21 cellular contexts compared by ENCODE assay signal in the genomic region with DNA sequence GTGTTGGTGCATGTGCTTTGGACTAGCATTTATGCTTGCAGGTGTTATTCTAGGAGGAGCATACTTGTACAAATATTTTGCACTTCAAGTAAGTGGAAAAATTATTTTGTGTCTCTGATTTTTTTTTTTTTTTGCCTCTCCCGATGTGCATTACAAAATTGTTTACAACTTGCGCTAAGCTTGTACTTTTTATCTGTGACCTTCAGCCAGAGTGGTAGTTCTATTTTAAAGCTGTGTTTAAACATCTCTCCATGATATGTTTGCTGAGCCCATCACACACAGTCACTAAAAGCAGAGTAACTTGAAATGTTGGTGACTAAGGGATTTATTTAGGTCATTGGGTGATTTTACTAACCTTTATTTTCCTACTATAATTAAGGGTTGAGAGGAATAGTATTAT. TPM values are rescaled to one million over a fixed set of nuclear protein-coding genes. Genes with fewer than 3 reads are reported as not detected.
DNase-seq lines count a peak whose midpoint lies in the region; ATAC-seq, FAIRE-seq and TF ChIP-seq lines count a peak whose summit lies in the region.
"Had no signal": no experiment of that assay in that cellular context is flagged by ENCODE, and none has a peak within 500 bp of the region (broad histone marks: within the 10 kb centered on the region; RNA-seq: fewer than 3 reads in every experiment).

No MANE protein-coding gene starts in this region.

- H4K20me1 ChIP-seq in GM12878 (ENCODE audit: control insufficient read depth, insufficient read depth): no peaks in the 10 kb centered on the region

- intact Hi-C loops in activated CD8-positive, alpha-beta T cell treated with anti-CD3 and anti-CD28 coated beads for 36 hours (cut with micrococcal nuclease): no loop called here
- intact Hi-C loops in CD8-positive, alpha-beta T cell (cut with DNase I, micrococcal nuclease): no loop called here
- intact Hi-C loops in GM12878 (cut with micrococcal nuclease; ENCODE audit: unreplicated experiment): no loop called here
- intact Hi-C loops in naive thymus-derived CD4-positive, alpha-beta T cell (cut with micrococcal nuclease): no loop called here

- BruUV-seq in GM12878 (replicated peaks; lab: Mats Ljungman, UMichigan): no TSS peak

- H3K4me3 ChIP-seq in CD8-positive, alpha-beta T cell (ENCODE audit: low read depth, low read length): no peak overlapping the region
- no peak overlapping the region for H3K4me3 ChIP-seq in GM12878
- H3K4me3 ChIP-seq in naive thymus-derived CD4-positive, alpha-beta T cell (ENCODE audit: low read length): no peak overlapping the region
- H3K4me3 ChIP-seq: ascending aorta, K562, lung had no signal

- no peaks in the 10 kb centered on the region for H3K9me3 Mint-ChIP-seq in activated CD8-positive, alpha-beta T cell treated with anti-CD3 and anti-CD28 coated beads for 36 hours
- H3K9me3 Mint-ChIP-seq in activated CD8-positive, alpha-beta T cell treated with anti-CD3 and anti-CD28 coated beads, Interleukin-2, amount 10 ng/mL, durations not matched to agents 7 days and 5 days (ENCODE audit: insufficient read depth): no peaks in the 10 kb centered on the region
- H3K9me3 Mint-ChIP-seq in CD8-positive, alpha-beta T cell: no peaks in the 10 kb centered on the region
- H3K9me3 Mint-ChIP-seq in naive thymus-derived CD4-positive, alpha-beta T cell: no peaks in the 10 kb centered on the region
- H3K9me3 Mint-ChIP-seq: T-helper 2 cell treated with Interferon-gamma antibody and Interleukin-4, amounts not matched to agents 5 μg/mL and 100 μg/mL, for 36 hours had no signal

- no peaks in the 10 kb centered on the region for H3K27me3 ChIP-seq in CD8-positive, alpha-beta T cell (ENCODE audit: insufficient read depth, low read length)
- H3K27me3 ChIP-seq in GM12878 (replicated peaks in 1 of 2; ENCODE audit: control insufficient read depth in 2 of 2, insufficient read depth in 2 of 2, low read length in 1 of 2): no peaks in the 10 kb centered on the region
- H3K27me3 ChIP-seq in naive thymus-derived CD4-positive, alpha-beta T cell (ENCODE audit: control insufficient read depth in 2 of 2, insufficient read depth in 2 of 2, low read length in 2 of 2): no peaks in the 10 kb centered on the region
- H3K27me3 ChIP-seq: ascending aorta had no signal

- peaks cover 39% of the 10 kb centered on the region for H3K36me3 Mint-ChIP-seq in activated CD8-positive, alpha-beta T cell treated with anti-CD3 and anti-CD28 coated beads for 36 hours (ENCODE audit: low read depth)
- H3K36me3 Mint-ChIP-seq in activated CD8-positive, alpha-beta T cell treated with anti-CD3 and anti-CD28 coated beads, Interleukin-2, amount 10 ng/mL, durations not matched to agents 7 days and 5 days (ENCODE audit: low read depth): peaks cover 63% of the 10 kb centered on the region
- H3K36me3 Mint-ChIP-seq in CD8-positive, alpha-beta T cell: peaks cover 76% of the 10 kb centered on the region
- H3K36me3 Mint-ChIP-seq in naive thymus-derived CD4-positive, alpha-beta T cell: peaks cover 3 to 58% (median 30%) of the 10 kb centered on the region in 5 donors

- peak overlapping the region; percentile 6 for H3K27ac Mint-ChIP-seq in activated CD8-positive, alpha-beta T cell treated with anti-CD3 and anti-CD28 coated beads for 36 hours
- H3K27ac Mint-ChIP-seq in activated CD8-positive, alpha-beta T cell treated with anti-CD3 and anti-CD28 coated beads, Interleukin-2, amount 10 ng/mL, durations not matched to agents 7 days and 5 days: no peak overlapping the region
- H3K27ac Mint-ChIP-seq in CD8-positive, alpha-beta T cell: peak overlapping the region; percentile 81
- H3K27ac Mint-ChIP-seq in naive thymus-derived CD4-positive, alpha-beta T cell: peak overlapping the region in 7 of 9 donors; percentile 2 to 84 (median 21)
- H3K27ac Mint-ChIP-seq: T-helper 2 cell treated with Interferon-gamma antibody and Interleukin-4, amounts not matched to agents 5 μg/mL and 100 μg/mL, for 36 hours had no signal

- H3K4me3 Mint-ChIP-seq in activated CD8-positive, alpha-beta T cell treated with anti-CD3 and anti-CD28 coated beads for 36 hours: no peak overlapping the region
- no peak overlapping the region for H3K4me3 Mint-ChIP-seq in activated CD8-positive, alpha-beta T cell treated with anti-CD3 and anti-CD28 coated beads, Interleukin-2, amount 10 ng/mL, durations not matched to agents 7 days and 5 days
- no peak overlapping the region for H3K4me3 Mint-ChIP-seq in CD8-positive, alpha-beta T cell
- peak overlapping the region in 3 of 10 donors; percentile 3 to 36 (median 14) for H3K4me3 Mint-ChIP-seq in naive thymus-derived CD4-positive, alpha-beta T cell
- H3K4me3 Mint-ChIP-seq: T-helper 2 cell treated with Interferon-gamma antibody and Interleukin-4, amounts not matched to agents 5 μg/mL and 100 μg/mL, for 36 hours had no signal

- no peak for TF ChIP-seq RAD21 in GM12878 (IDR thresholded peaks at IDR 0.05; ENCODE audit: insufficient read depth, low read depth, low read length)

- H3K4me2 ChIP-seq in GM12878 (ENCODE audit: control insufficient read depth, insufficient read depth): no peak overlapping the region

- RAD21 ChIA-PET in GM12878 (lab: Charles Lee; ENCODE audit: unreplicated experiment): no interaction called here

- H3K4me1 ChIP-seq in CD8-positive, alpha-beta T cell (ENCODE audit: insufficient read depth, low read length): peaks cover 50% of the 10 kb centered on the region
- no peaks in the 10 kb centered on the region for H3K4me1 ChIP-seq in GM12878 (ENCODE audit: control insufficient read depth, insufficient read depth, low read length)
- H3K4me1 ChIP-seq in naive thymus-derived CD4-positive, alpha-beta T cell (ENCODE audit: control insufficient read depth in 2 of 2, insufficient read depth in 2 of 2, low read length in 2 of 2): peaks cover 4 to 39% of the 10 kb centered on the region in 2 donors

- POLR2A ChIA-PET in activated CD8-positive, alpha-beta T cell treated with anti-CD3 and anti-CD28 coated beads for 36 hours (lab: Charles Lee): interaction anchor here (1.6 kb wide), 1 partner anchor 10 kb away, joined by 3 read pairs; no protein-coding TSS in a partner anchor
- POLR2A ChIA-PET in activated CD8-positive, alpha-beta T cell treated with anti-CD3 and anti-CD28 coated beads, Interleukin-2, amount 10 ng/mL, durations not matched to agents 7 days and 5 days (lab: Charles Lee): no interaction called here
- POLR2A ChIA-PET in CD8-positive, alpha-beta T cell (lab: Charles Lee): no interaction called here
- POLR2A ChIA-PET in GM12878 (lab: Charles Lee): interaction anchor here (0.7 kb wide), 1 partner anchor 218 kb away, joined by 3 read pairs; no protein-coding TSS in a partner anchor
- POLR2A ChIA-PET in naive thymus-derived CD4-positive, alpha-beta T cell (lab: Charles Lee): interaction anchor here (0.7 kb wide), 1 partner anchor 22 kb away, joined by 3 read pairs; no protein-coding TSS in a partner anchor

- H3K4me1 Mint-ChIP-seq in activated CD8-positive, alpha-beta T cell treated with anti-CD3 and anti-CD28 coated beads for 36 hours (ENCODE audit: low read depth): peaks cover 63% of the 10 kb centered on the region
- peaks cover 10% of the 10 kb centered on the region for H3K4me1 Mint-ChIP-seq in activated CD8-positive, alpha-beta T cell treated with anti-CD3 and anti-CD28 coated beads, Interleukin-2, amount 10 ng/mL, durations not matched to agents 7 days and 5 days (ENCODE audit: low read depth)
- peaks cover 78% of the 10 kb centered on the region for H3K4me1 Mint-ChIP-seq in CD8-positive, alpha-beta T cell (ENCODE audit: low read depth)
- peaks cover 7 to 89% (median 76%) of the 10 kb centered on the region in 7 donors for H3K4me1 Mint-ChIP-seq in naive thymus-derived CD4-positive, alpha-beta T cell

- no peak for TF ChIP-seq CTCF in activated CD8-positive, alpha-beta T cell treated with anti-CD3 and anti-CD28 coated beads for 36 hours (IDR thresholded peaks at IDR 0.05)
- no peak for TF ChIP-seq CTCF in CD8-positive, alpha-beta T cell (IDR thresholded peaks at IDR 0.05)
- no peak for TF ChIP-seq CTCF in GM12878 (IDR thresholded peaks at IDR 0.05 in 2 of 3, conservative IDR thresholded peaks at IDR 0.05 in 1 of 3; ENCODE audit: control insufficient read depth in 2 of 3, extremely low read depth in 1 of 3, insufficient read depth in 1 of 3, low read depth in 3 of 3, low read length in 3 of 3)

- no peak for DNase-seq in activated CD8-positive, alpha-beta T cell treated with anti-CD3 and anti-CD28 coated beads for 36 hours
- DNase-seq in activated CD8-positive, alpha-beta T cell treated with anti-CD3 and anti-CD28 coated beads, Interleukin-2, amount 10 ng/mL, durations not matched to agents 7 days and 5 days: no peak
- DNase-seq in CD8-positive, alpha-beta T cell: no peak
- DNase-seq in GM12878 (ENCODE audit: low read depth, low spot score) (no peak), GM12891 (ENCODE audit: insufficient read length, low spot score) (no peak), DMS153 (lab: John Stamatoyannopoulos, UW) (no peak)
- DNase-seq in naive thymus-derived CD4-positive, alpha-beta T cell: no peak
- DNase-seq: activated CD4-positive, alpha-beta T cell treated with anti-CD3 and anti-CD28 coated beads, Interleukin-2, amount 50 U/mL, for 4 hours; activated naive CD4-positive, alpha-beta T cell treated with Interleukin-2 at 50 U/mL for 16 hours; foreskin fibroblast; HCEC 1CT; NCI-H187; NCI-H526; nucleus accumbens; substantia nigra had no signal

- FAIRE-seq in GM12878 (lab: Jason Lieb, UNC): peak; percentile 44
- no peak for FAIRE-seq in GM12891 (lab: Jason Lieb, UNC)
- FAIRE-seq: K562 had no signal

- no peak overlapping the region for H3K9ac ChIP-seq in GM12878 (ENCODE audit: control insufficient read depth, insufficient read depth, low read length)

- H2AFZ ChIP-seq in GM12878 (ENCODE audit: control insufficient read depth, low read depth, low read length): no peak overlapping the region

- 75% methylated on average over 2 of the region's 2 CpGs for WGBS in GM12878 (ENCODE audit: insufficient coverage, insufficient replicate concordance, low lambda C conversion rate, missing lambda C conversion rate)

- TF ChIP-seq POLR2A in GM12878 (IDR thresholded peaks at IDR 0.05; ENCODE audit: low read depth, low read length): no peak
- no peak for TF ChIP-seq POLR2A in GM12891 (IDR thresholded peaks at IDR 0.05; ENCODE audit: low read depth, low read length)

- no peak overlapping the region for H3K27ac ChIP-seq in CD8-positive, alpha-beta T cell (ENCODE audit: low read depth, low read length)
- no peak overlapping the region for H3K27ac ChIP-seq in GM12878 (ENCODE audit: control insufficient read depth, insufficient read depth)
- H3K27ac ChIP-seq in naive thymus-derived CD4-positive, alpha-beta T cell (ENCODE audit: low read depth, low read length): no peak overlapping the region
- H3K27ac ChIP-seq: ascending aorta, VCaP had no signal

- no peaks in the 10 kb centered on the region for H3K9me3 ChIP-seq in CD8-positive, alpha-beta T cell (ENCODE audit: low read length)
- no peaks in the 10 kb centered on the region for H3K9me3 ChIP-seq in GM12878 (replicated peaks; ENCODE audit: control insufficient read depth, insufficient read depth, low read length)
- no peaks in the 10 kb centered on the region for H3K9me3 ChIP-seq in naive thymus-derived CD4-positive, alpha-beta T cell (ENCODE audit: control insufficient read depth in 2 of 3, low read length in 3 of 3)
- H3K9me3 ChIP-seq: ascending aorta had no signal

- CTCF ChIA-PET in activated CD8-positive, alpha-beta T cell treated with anti-CD3 and anti-CD28 coated beads for 36 hours (lab: Charles Lee): interaction anchor here (0.6 to 1.5 kb wide), 5 partner anchors 11 to 216 kb away, joined by 3 to 5 read pairs (median 3); a partner anchor contains a TSS
- CTCF ChIA-PET in activated CD8-positive, alpha-beta T cell treated with anti-CD3 and anti-CD28 coated beads, Interleukin-2, amount 10 ng/mL, durations not matched to agents 7 days and 5 days (lab: Charles Lee): no interaction called here
- CTCF ChIA-PET in CD8-positive, alpha-beta T cell (lab: Charles Lee): interaction anchor here (1.0 kb wide), 1 partner anchor 126 kb away, joined by 3 read pairs; no protein-coding TSS in a partner anchor
- CTCF ChIA-PET in GM12878 (lab: Yijun Ruan, JAX): no interaction called here
- CTCF ChIA-PET in naive thymus-derived CD4-positive, alpha-beta T cell (lab: Charles Lee): interaction anchor here (1.0 kb wide), 1 partner anchor 126 kb away, joined by 4 read pairs; no protein-coding TSS in a partner anchor

- H3K79me2 ChIP-seq in GM12878 (ENCODE audit: control insufficient read depth, insufficient read depth, low read length): no peaks in the 10 kb centered on the region

- in situ Hi-C loops in GM12878 (cut with MboI): no loop called here

- H3K27me3 Mint-ChIP-seq in activated CD8-positive, alpha-beta T cell treated with anti-CD3 and anti-CD28 coated beads for 36 hours: no peaks in the 10 kb centered on the region
- no peaks in the 10 kb centered on the region for H3K27me3 Mint-ChIP-seq in activated CD8-positive, alpha-beta T cell treated with anti-CD3 and anti-CD28 coated beads, Interleukin-2, amount 10 ng/mL, durations not matched to agents 7 days and 5 days (ENCODE audit: low read depth)
- H3K27me3 Mint-ChIP-seq in CD8-positive, alpha-beta T cell (ENCODE audit: low read depth): no peaks in the 10 kb centered on the region
- H3K27me3 Mint-ChIP-seq in naive thymus-derived CD4-positive, alpha-beta T cell: no peaks in the 10 kb centered on the region

- SMC1A ChIA-PET in GM12878 (lab: Charles Lee; ENCODE audit: uncharacterized antibody, unreplicated experiment): no interaction called here

- no peak for ATAC-seq in activated CD8-positive, alpha-beta T cell treated with anti-CD3 and anti-CD28 coated beads for 36 hours
- no peak for ATAC-seq in activated CD8-positive, alpha-beta T cell treated with anti-CD3 and anti-CD28 coated beads, Interleukin-2, amount 10 ng/mL, durations not matched to agents 7 days and 5 days
- no peak for ATAC-seq in CD8-positive, alpha-beta T cell
- ATAC-seq in GM12878: no peak
- no peak for ATAC-seq in naive thymus-derived CD4-positive, alpha-beta T cell
- ATAC-seq in GM21529 (IDR thresholded peaks at IDR 0.05; ENCODE audit: unreplicated experiment): no peak
- ATAC-seq: K562 had no signal

- TF ChIP-seq EP300 in GM12878 (IDR thresholded peaks at IDR 0.05; ENCODE audit: borderline replicate concordance in 1 of 2, control insufficient read depth in 1 of 2, low read depth in 2 of 2, low read length in 2 of 2): no peak

- H3K36me3 ChIP-seq in CD8-positive, alpha-beta T cell (ENCODE audit: insufficient read depth, low read length): peaks cover 44% of the 10 kb centered on the region
- no peaks in the 10 kb centered on the region for H3K36me3 ChIP-seq in GM12878 (ENCODE audit: control insufficient read depth in 2 of 2, insufficient read depth in 2 of 2, low read length in 1 of 2)
- peaks cover 23 to 44% (median 27%) of the 10 kb centered on the region in 3 experiments for H3K36me3 ChIP-seq in naive thymus-derived CD4-positive, alpha-beta T cell (ENCODE audit: control insufficient read depth in 2 of 3, insufficient read depth in 3 of 3, low read length in 3 of 3)

RNA-seq across cellular contexts. Expression of a gene that starts 20.8 kb away (rescaled TPM):
- total RNA-seq in activated CD8-positive, alpha-beta T cell treated with anti-CD3 and anti-CD28 coated beads for 36 hours: 10 to 100 TPM; 85.5 to 91.2 TPM
- total RNA-seq in activated CD8-positive, alpha-beta T cell treated with anti-CD3 and anti-CD28 coated beads, Interleukin-2, amount 10 ng/mL, durations not matched to agents 7 days and 5 days: 100 to 1,000 TPM; 243 to 244 TPM
- 100 to 1,000 TPM; 280 to 308 TPM for total RNA-seq in CD8-positive, alpha-beta T cell
- 1.9 and 2.3 TPM in 2 replicates for total RNA-seq in GM12878 (2013; cell fraction: nucleolus; rRNA removed)
- total RNA-seq in GM12878 (2014; rRNA removed) (2.7 and 3.2 TPM in 2 replicates), GM12878 (2014; rRNA removed; fragmentation: Illumina TruSeq; extraction: Trizol) (4.6 and 4.8 TPM in 2 replicates), GM12878 (2021) (6.8 and 7.2 TPM in 2 replicates)
- 9.4 TPM for polyA plus RNA-seq in GM12878 (2011; ENCODE audit: low read depth)
- polyA plus RNA-seq in GM12878 (2011; rRNA removed) (18.1 and 22.6 TPM in 2 replicates), GM12878 (2014; fragmentation: Illumina TruSeq; extraction: Trizol) (6.4 and 10.4 TPM in 2 replicates), GM12878 (2014; fragmentation: Nextera tagmentation; extraction: Ambion mirVana) (1 to 10 TPM; 3.3 to 5.0 TPM), GM12878 (2014; rRNA removed) (2.5 and 4.6 TPM in 2 replicates), GM12878 (2016; fragmentation: Nextera tagmentation; extraction: Ambion mirVana) (1 to 10 TPM; 4.5 to 5.0 TPM)
- polyA plus RNA-seq in GM12878 (2011; cell fraction: cytosol; rRNA removed): 7.1 and 10.4 TPM in 2 replicates
- polyA plus RNA-seq in GM12878 (2011; cell fraction: nucleus; rRNA removed): 4.8 and 6.8 TPM in 2 replicates
- 17.1 and 24.4 TPM in 2 replicates for polyA plus RNA-seq in GM12878 (2012)
- polyA minus RNA-seq in GM12878 (2011; rRNA and poly(A)+ RNA removed): 2.6 and 6.4 TPM in 2 replicates
- 3.3 and 6.5 TPM in 2 replicates for polyA minus RNA-seq in GM12878 (2011; cell fraction: cytosol; rRNA and poly(A)+ RNA removed)
- polyA minus RNA-seq in GM12878 (2011; cell fraction: nucleus; rRNA and poly(A)+ RNA removed): 0.60 and 0.77 TPM in 2 replicates
- total RNA-seq in naive thymus-derived CD4-positive, alpha-beta T cell: 100 to 1,000 TPM; 190 to 733 (median 412) TPM
- polyA plus RNA-seq in naive thymus-derived CD4-positive, alpha-beta T cell: 1,000 to 10,000 TPM; 1,112 to 1,479 TPM
- polyA plus RNA-seq in GM12891 (2012; ENCODE audit: low read depth, missing spikeins): 12.3 TPM

RNA-seq across cellular contexts. Expression of a gene that starts 49.7 kb away (rescaled TPM):
- total RNA-seq in activated CD8-positive, alpha-beta T cell treated with anti-CD3 and anti-CD28 coated beads for 36 hours: 10 to 100 TPM; 26.4 to 29.2 TPM
- total RNA-seq in activated CD8-positive, alpha-beta T cell treated with anti-CD3 and anti-CD28 coated beads, Interleukin-2, amount 10 ng/mL, durations not matched to agents 7 days and 5 days: 10 to 100 TPM; 61.7 to 64.6 TPM
- total RNA-seq in CD8-positive, alpha-beta T cell: 10 to 100 TPM; 11.5 to 12.5 TPM
- 19.3 and 23.5 TPM in 2 replicates for total RNA-seq in GM12878 (2013; cell fraction: nucleolus; rRNA removed)
- 7.2 and 8.7 TPM in 2 replicates for total RNA-seq in GM12878 (2014; rRNA removed)
- total RNA-seq in GM12878 (2014; rRNA removed; fragmentation: Illumina TruSeq; extraction: Trizol): 8.5 and 9.4 TPM in 2 replicates
- 7.5 and 9.0 TPM in 2 replicates for total RNA-seq in GM12878 (2021)
- polyA plus RNA-seq in GM12878 (2011; ENCODE audit: low read depth): 4.1 TPM
- 45.0 and 74.9 TPM in 2 replicates for polyA plus RNA-seq in GM12878 (2011; rRNA removed)
- polyA plus RNA-seq in GM12878 (2011; cell fraction: cytosol; rRNA removed): 14.8 and 20.7 TPM in 2 replicates
- 34.6 and 39.4 TPM in 2 replicates for polyA plus RNA-seq in GM12878 (2011; cell fraction: nucleus; rRNA removed)
- 7.8 and 13.0 TPM in 2 replicates for polyA plus RNA-seq in GM12878 (2012)
- polyA plus RNA-seq in GM12878 (2014; fragmentation: Illumina TruSeq; extraction: Trizol): 10.3 and 10.6 TPM in 2 replicates
- polyA plus RNA-seq in GM12878 (2014; fragmentation: Nextera tagmentation; extraction: Ambion mirVana): 1 to 10 TPM; 2.8 to 3.6 TPM
- 3.9 and 5.1 TPM in 2 replicates for polyA plus RNA-seq in GM12878 (2014; rRNA removed)
- 10 to 100 TPM in 1 of 2 experiments, 1 to 10 TPM in 1; 7.6 to 10.5 TPM for polyA plus RNA-seq in GM12878 (2016; fragmentation: Nextera tagmentation; extraction: Ambion mirVana)
- 16.6 and 24.3 TPM in 2 replicates for polyA minus RNA-seq in GM12878 (2011; rRNA and poly(A)+ RNA removed)
- 10.6 and 14.7 TPM in 2 replicates for polyA minus RNA-seq in GM12878 (2011; cell fraction: cytosol; rRNA and poly(A)+ RNA removed)
- 21.5 and 33.9 TPM in 2 replicates for polyA minus RNA-seq in GM12878 (2011; cell fraction: nucleus; rRNA and poly(A)+ RNA removed)
- 10 to 100 TPM; 18.0 to 37.1 (median 23.6) TPM for total RNA-seq in naive thymus-derived CD4-positive, alpha-beta T cell
- polyA plus RNA-seq in naive thymus-derived CD4-positive, alpha-beta T cell: 10 to 100 TPM; 12.1 to 13.5 TPM
- 10.3 TPM for polyA plus RNA-seq in GM12891 (2012; ENCODE audit: low read depth, missing spikeins)

Comparison
In these comparisons a context has a peak if more than half of its experiments do, and no peak if none do; other contexts are left out.
1. CTCF ChIA-PET loops: an anchor here in activated CD8-positive, alpha-beta T cell treated with anti-CD3 and anti-CD28 coated beads for 36 hours (0.6 to 1.5 kb wide), CD8-positive, alpha-beta T cell (1.0 kb wide) and naive thymus-derived CD4-positive, alpha-beta T cell (1.0 kb wide); none called in activated CD8-positive, alpha-beta T cell treated with anti-CD3 and anti-CD28 coated beads, Interleukin-2, amount 10 ng/mL, durations not matched to agents 7 days and 5 days and GM12878.
2. POLR2A ChIA-PET loops: an anchor here in activated CD8-positive, alpha-beta T cell treated with anti-CD3 and anti-CD28 coated beads for 36 hours (1.6 kb wide), GM12878 (0.7 kb wide) and naive thymus-derived CD4-positive, alpha-beta T cell (0.7 kb wide); none called in activated CD8-positive, alpha-beta T cell treated with anti-CD3 and anti-CD28 coated beads, Interleukin-2, amount 10 ng/mL, durations not matched to agents 7 days and 5 days and CD8-positive, alpha-beta T cell.
3. RNA of a gene that starts 20.8 kb away (total RNA-seq): 190 to 733 TPM in naive thymus-derived CD4-positive, alpha-beta T cell, 280 to 308 TPM in CD8-positive, alpha-beta T cell, 243 to 244 TPM in activated CD8-positive, alpha-beta T cell treated with anti-CD3 and anti-CD28 coated beads, Interleukin-2, amount 10 ng/mL, durations not matched to agents 7 days and 5 days and 85.5 to 91.2 TPM in activated CD8-positive, alpha-beta T cell treated with anti-CD3 and anti-CD28 coated beads for 36 hours; 1.9 to 7.2 TPM in GM12878; every median in the first group is over 10 times any median in the second.